In genomic region chr6:149334201-149334600, GRCh38 we compare ENCODE assay signal across 11 cellular contexts. TPM values are rescaled to one million over a fixed set of nuclear protein-coding genes. Genes with fewer than 3 reads are reported as not detected.
A peak's percentile ranks its signal among the peaks of the same experiment; 100 is the strongest.
DNase-seq lines count a peak whose midpoint lies in the region; ATAC-seq lines count a peak whose summit lies in the region.
"Had no signal": no experiment of that assay in that cellular context is flagged by ENCODE, and none has a peak within 500 bp of the region (broad histone marks: within the 10 kb centered on the region; RNA-seq: fewer than 3 reads in every experiment).

No MANE protein-coding gene starts in this region.

- H3K36me3 Mint-ChIP-seq in T-cell = peaks cover 9% of the 10 kb centered on the region

- no peak overlapping the region for H3K23ac ChIP-seq in trophoblast cell (ENCODE audit: low read length)

- H3K27ac Mint-ChIP-seq in T-cell = peak overlapping the region; percentile 49 to 77
- H3K27ac Mint-ChIP-seq: memory B cell had no signal

- CTCF ChIA-PET in T-cell (lab: Charles Lee) = interaction anchor here in 1 of 2 donors (1.1 kb wide), 1 partner anchor 150 kb away, joined by 3 read pairs; no protein-coding TSS in a partner anchor

- no peak for DNase-seq in T-cell
- DNase-seq in epithelial cell of prostate (ENCODE audit: low read depth, low spot score) = peak; percentile 56
- no peak for DNase-seq in trophoblast cell
- DNase-seq in NCI-H1417 (lab: John Stamatoyannopoulos, UW) = no peak
- DNase-seq in NCI-H1092 (lab: John Stamatoyannopoulos, UW) = no peak
- no peak for DNase-seq in DMS79 (lab: John Stamatoyannopoulos, UW)
- DNase-seq in HAP-1 (ENCODE audit: low spot score in 2 of 2) = no peak
- DNase-seq: MM.1S had no signal

- no peaks in the 10 kb centered on the region for H3K27me3 Mint-ChIP-seq in T-cell
- H3K27me3 Mint-ChIP-seq: memory B cell had no signal

- H3K4me1 Mint-ChIP-seq in T-cell = peaks cover 91 to 92% (median 91%) of the 10 kb centered on the region in 3 donors

- no peak overlapping the region for H3K14ac ChIP-seq in trophoblast cell (ENCODE audit: low read length)

- no peak overlapping the region for H2AFZ ChIP-seq in trophoblast cell (ENCODE audit: insufficient read depth, low read length, poor library complexity)

- H3K9me3 ChIP-seq in trophoblast cell (ENCODE audit: insufficient read depth, low read depth, low read length) (peaks cover 1% of the 10 kb centered on the region), HAP-1 (no peaks in the 10 kb centered on the region)

- no peak overlapping the region for H2BK120ac ChIP-seq in trophoblast cell (ENCODE audit: insufficient read depth, low read length, poor library complexity)

- H3K36me3 ChIP-seq in trophoblast cell (ENCODE audit: control insufficient read depth in 1 of 2, insufficient read depth in 2 of 2, low read length in 2 of 2) (peaks cover 0 to 3% of the 10 kb centered on the region in 2 experiments), HAP-1 (replicated peaks) (no peaks in the 10 kb centered on the region)

- no peak overlapping the region for H3K4me3 ChIP-seq in trophoblast cell (ENCODE audit: low read depth, low read length)
- H3K4me3 ChIP-seq in HAP-1 = no peak overlapping the region

- peaks cover 8% of the 10 kb centered on the region for H3K79me1 ChIP-seq in trophoblast cell (ENCODE audit: low read length)

- ATAC-seq in GM21381 (IDR thresholded peaks at IDR 0.05; ENCODE audit: unreplicated experiment) (peak; percentile 2), T-cell (replicated peaks in 1 of 4) (no peak)
- ATAC-seq: Panc1 had no signal

- H4K91ac ChIP-seq in trophoblast cell (ENCODE audit: low read depth, low read length) = no peak overlapping the region

- no peak overlapping the region for H4K8ac ChIP-seq in trophoblast cell (ENCODE audit: low read depth, low read length)

- H3K4me1 ChIP-seq in trophoblast cell (ENCODE audit: control insufficient read depth in 1 of 2, insufficient read depth in 2 of 2, low read length in 2 of 2) (peaks cover 5 to 9% of the 10 kb centered on the region in 2 experiments), HAP-1 (peaks cover 57% of the 10 kb centered on the region)

- H2AK5ac ChIP-seq in trophoblast cell (ENCODE audit: low read length) = no peak overlapping the region

- no CpG with 5 or more reads among the region's 3 CpGs for WGBS in trophoblast cell (ENCODE audit: extremely low coverage, insufficient coverage, insufficient read length)

- H2BK5ac ChIP-seq in trophoblast cell (ENCODE audit: low read depth, low read length, poor library complexity) = peak overlapping the region; percentile 57

- H3K79me2 ChIP-seq in trophoblast cell (ENCODE audit: control insufficient read depth, insufficient read depth, low read length, poor library complexity) = peaks cover 8% of the 10 kb centered on the region

- H3K9ac ChIP-seq in trophoblast cell (ENCODE audit: low read length) = no peak overlapping the region

- in situ Hi-C loops in HAP-1 (cut with MboI; ENCODE audit: low sequenced_read_pairs) = no loop called here

- H3K27me3 ChIP-seq in trophoblast cell (ENCODE audit: insufficient read depth, low read length) (no peaks in the 10 kb centered on the region), HAP-1 (ENCODE audit: low read depth) (no peaks in the 10 kb centered on the region)

- H3K4me3 Mint-ChIP-seq in T-cell = peak overlapping the region in 2 of 3 donors; percentile 14 to 64
- H3K4me3 Mint-ChIP-seq: memory B cell had no signal

- H3K18ac ChIP-seq in trophoblast cell (ENCODE audit: low read length) = no peak overlapping the region

- no peak overlapping the region for H3K4me2 ChIP-seq in trophoblast cell (ENCODE audit: low read length)

- POLR2A ChIA-PET in T-cell (lab: Charles Lee) = interaction anchor here in 1 of 2 donors (0.7 to 1.1 kb wide), 4 partner anchors 10 to 146 kb away, joined by 3 to 4 read pairs (median 3); no protein-coding TSS in a partner anchor

- no peak overlapping the region for H4K12ac ChIP-seq in trophoblast cell (ENCODE audit: low read depth, low read length)

- no peaks in the 10 kb centered on the region for H3K9me3 Mint-ChIP-seq in T-cell
- H3K9me3 Mint-ChIP-seq: memory B cell had no signal

- peak overlapping the region; percentile 93 for H3K27ac ChIP-seq in epithelial cell of prostate
- peak overlapping the region; percentile 44 for H3K27ac ChIP-seq in trophoblast cell (ENCODE audit: low read depth, low read length)

- peak overlapping the region; percentile 52 for H3K4ac ChIP-seq in trophoblast cell (ENCODE audit: low read depth, low read length)

- H2BK12ac ChIP-seq in trophoblast cell (ENCODE audit: low read length) = no peak overlapping the region

RNA-seq across cellular contexts. Expression of gene TAB2, which starts 16.7 kb away (rescaled TPM):
- 100 to 1,000 TPM; 128 to 160 (median 146) TPM for total RNA-seq in T-cell
- polyA plus RNA-seq in trophoblast cell (2013) = 59.5 and 60.1 TPM in 2 replicates
